Comparison of ENCODE assay signal across 34 cellular contexts in the genomic region with DNA sequence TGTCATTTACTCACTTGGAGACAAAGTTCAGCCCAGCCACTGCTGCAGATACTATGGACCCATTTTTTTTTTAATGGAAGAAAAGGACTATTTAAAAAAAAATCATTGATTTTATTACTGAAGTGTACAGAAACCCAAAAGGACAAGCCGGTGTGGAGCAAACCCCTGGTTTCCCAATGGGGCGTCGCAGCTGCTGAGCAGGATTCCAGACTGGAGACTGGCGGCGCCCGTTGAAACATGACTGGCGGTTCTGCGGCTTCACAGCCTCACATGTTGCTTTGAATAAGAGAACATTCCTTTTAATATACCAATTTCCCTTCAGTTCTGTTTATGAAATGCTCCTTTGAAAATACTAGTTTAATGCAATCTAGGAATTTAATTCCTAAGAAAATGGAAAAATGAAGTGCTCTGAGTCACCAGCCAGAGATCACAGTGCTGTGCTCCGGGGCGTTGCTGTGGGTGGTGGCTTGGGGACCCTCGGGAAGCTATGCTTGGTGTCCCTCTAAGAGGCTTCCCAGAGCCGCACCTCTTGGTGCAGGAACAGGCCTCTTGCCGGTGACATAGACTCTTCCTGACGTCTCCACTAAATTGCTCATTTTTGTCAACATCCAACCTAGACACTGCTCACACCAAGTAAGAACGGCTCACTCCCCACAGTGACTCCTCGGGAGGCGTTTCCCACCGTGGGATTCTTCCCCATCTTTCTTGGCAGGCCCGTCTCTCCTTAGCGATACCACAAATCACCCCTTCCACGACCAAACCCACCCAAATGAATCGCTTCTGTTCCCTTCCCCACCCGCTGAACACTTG. TPM values are rescaled to one million over a fixed set of nuclear protein-coding genes. Genes with fewer than 3 reads are reported as not detected.
"Had no signal": no experiment of that assay in that cellular context is flagged by ENCODE, and none has a peak within 500 bp of the region (broad histone marks: within the 10 kb centered on the region; RNA-seq: fewer than 3 reads in every experiment).

No MANE protein-coding gene starts in this region.

- H3K27me3 ChIP-seq: body of pancreas, cardiac muscle cell, colonic mucosa had no signal

- H3K36me3 ChIP-seq: cardiac muscle cell, colonic mucosa, WERI-Rb-1 had no signal

- H3K9me3 Mint-ChIP-seq: activated CD8-positive, alpha-beta T cell treated with anti-CD3 and anti-CD28 coated beads for 36 hours; activated T-cell treated with anti-CD3 and anti-CD28 coated beads, Interleukin-2, amount 50 U/mL, for 4 hours; activated T-helper 17 cell treated with anti-CD3 and anti-CD28 coated beads, Interleukin-2, amount 50 U/mL, for 72 hours; T-cell; T-helper 1 cell treated with Interleukin-12 subunit alpha and Interleukin-12 subunit beta and Interleukin-4 antibody, amounts not matched to agents 30 μg/mL and 1 μg/mL, for 36 hours; T-helper 2 cell treated with Interferon-gamma antibody and Interleukin-4, amounts not matched to agents 5 μg/mL and 100 μg/mL, for 36 hours had no signal

- H3K36me3 Mint-ChIP-seq: activated naive CD8-positive, alpha-beta T cell; T-cell had no signal

- FAIRE-seq: endometrium, endothelial cell of umbilical vein, frontal cortex had no signal

- H3K4me3 ChIP-seq: body of pancreas, cardiac muscle cell, colonic mucosa had no signal

- H3K4me3 Mint-ChIP-seq: activated CD8-positive, alpha-beta T cell treated with anti-CD3 and anti-CD28 coated beads for 36 hours; activated naive CD8-positive, alpha-beta T cell; activated T-cell treated with anti-CD3 and anti-CD28 coated beads, Interleukin-2, amount 50 U/mL, for 4 hours; activated T-helper 17 cell treated with anti-CD3 and anti-CD28 coated beads, Interleukin-2, amount 50 U/mL, for 72 hours; T-cell; T-helper 1 cell treated with Interleukin-12 subunit alpha and Interleukin-12 subunit beta and Interleukin-4 antibody, amounts not matched to agents 30 μg/mL and 1 μg/mL, for 36 hours; T-helper 2 cell treated with Interferon-gamma antibody and Interleukin-4, amounts not matched to agents 5 μg/mL and 100 μg/mL, for 36 hours had no signal

- H3K9me3 ChIP-seq: body of pancreas, colonic mucosa had no signal

- H3K27ac ChIP-seq: body of pancreas, cardiac muscle cell, colonic mucosa, epithelial cell of prostate, WERI-Rb-1 had no signal

- DNase-seq: activated CD4-positive, alpha-beta T cell treated with anti-CD3 and anti-CD28 coated beads for 4 hours; activated CD4-positive, alpha-beta T cell treated with anti-CD3 and anti-CD28 coated beads, Interleukin-2, amount 50 U/mL, for 1 hour; activated CD4-positive, alpha-beta T cell treated with anti-CD3 and anti-CD28 coated beads, Interleukin-2, amount 50 U/mL, for 48 hours; activated CD4-positive, CD25-positive, alpha-beta regulatory T cell; activated CD4-positive, CD25-positive, alpha-beta regulatory T cell treated with anti-CD3 and anti-CD28 coated beads, Interleukin-2, amount 50 U/mL, for 72 hours; activated CD8-positive, alpha-beta memory T cell treated with anti-CD3 and anti-CD28 coated beads for 24 hours; activated CD8-positive, alpha-beta T cell treated with anti-CD3 and anti-CD28 coated beads for 36 hours; activated effector memory CD4-positive, alpha-beta T cell treated with Interleukin-2 at 50 U/mL for 16 hours; activated gamma-delta T cell treated with Interleukin-2 at 50 U/mL for 16 hours; activated naive CD4-positive, alpha-beta T cell treated with anti-CD3 and anti-CD28 coated beads, Interleukin-2, amount 50 U/mL, for 16 hours; activated naive CD4-positive, alpha-beta T cell treated with Interleukin-2 at 50 U/mL for 16 hours; activated T-cell treated with anti-CD3 and anti-CD28 coated beads, Interleukin-2, amount 50 U/mL, for 4 hours; amniotic stem cell; aorta; body of pancreas; central memory CD4-positive, alpha-beta T cell; cerebellar nuclear complex; colonic mucosa; effector CD8-positive, alpha-beta T cell; foreskin fibroblast; head of caudate nucleus; T-cell; T1000; WERI-Rb-1 had no signal

- H3K4me1 Mint-ChIP-seq: activated T-helper 17 cell treated with anti-CD3 and anti-CD28 coated beads, Interleukin-2, amount 50 U/mL, for 72 hours; T-cell had no signal

- H3K4me1 ChIP-seq: body of pancreas, colonic mucosa had no signal

- H3K27ac Mint-ChIP-seq: activated CD8-positive, alpha-beta T cell treated with anti-CD3 and anti-CD28 coated beads for 36 hours; activated naive CD8-positive, alpha-beta T cell; activated T-helper 17 cell treated with anti-CD3 and anti-CD28 coated beads, Interleukin-2, amount 50 U/mL, for 72 hours; T-cell; T-helper 1 cell treated with Interleukin-12 subunit alpha and Interleukin-12 subunit beta and Interleukin-4 antibody, amounts not matched to agents 30 μg/mL and 1 μg/mL, for 36 hours; T-helper 2 cell treated with Interferon-gamma antibody and Interleukin-4, amounts not matched to agents 5 μg/mL and 100 μg/mL, for 36 hours had no signal

- H3K27me3 Mint-ChIP-seq: activated CD8-positive, alpha-beta T cell treated with anti-CD3 and anti-CD28 coated beads for 36 hours; activated naive CD8-positive, alpha-beta T cell; activated T-helper 17 cell treated with anti-CD3 and anti-CD28 coated beads, Interleukin-2, amount 50 U/mL, for 72 hours had no signal

RNA-seq across cellular contexts. Expression of a gene that starts 12.0 kb away (rescaled TPM):
- total RNA-seq: dermis microvascular lymphatic vessel endothelial cell, endothelial cell of umbilical vein had no signal
